8 cellular contexts compared by ENCODE assay signal in the genomic region with DNA sequence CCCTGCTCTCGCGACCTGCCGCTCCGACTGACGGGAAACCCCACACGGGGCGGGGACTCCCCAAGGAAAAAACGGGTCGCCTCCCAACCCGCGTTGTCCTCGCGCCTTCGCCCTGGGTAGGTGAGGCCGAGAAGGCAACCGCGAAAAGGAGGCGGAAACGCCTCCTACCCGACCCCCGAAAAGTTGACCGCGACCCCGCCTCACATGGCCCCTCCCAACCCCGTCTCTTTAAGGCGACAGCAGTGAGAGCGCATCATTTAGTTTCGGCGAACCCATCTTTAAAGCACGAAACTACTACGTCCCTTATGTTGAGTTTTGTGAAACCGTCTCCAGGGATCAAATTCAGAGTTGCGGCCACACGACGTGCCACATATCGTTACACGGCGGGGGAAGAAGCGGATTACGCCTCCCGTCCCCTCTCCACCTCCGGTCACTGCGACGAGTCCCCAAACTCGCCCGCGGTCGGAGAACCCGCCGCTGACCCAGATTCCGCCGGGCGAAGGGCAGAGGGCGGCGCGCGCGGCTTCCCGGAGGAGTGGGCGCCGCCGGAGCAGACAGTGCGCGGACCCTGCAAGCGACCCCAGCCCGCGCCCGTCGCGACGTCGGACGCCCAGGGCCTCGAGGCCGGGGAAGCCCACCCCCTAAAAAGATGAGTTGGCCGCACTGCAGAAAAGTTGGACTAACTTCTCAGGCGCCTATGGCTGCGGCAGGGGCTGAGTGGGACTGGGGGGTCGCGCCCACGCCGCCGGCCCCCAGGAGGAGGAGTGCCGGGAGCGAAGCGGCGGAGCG. TPM values are rescaled to one million over a fixed set of nuclear protein-coding genes. Genes with fewer than 3 reads are reported as not detected.
DNase-seq lines count a peak whose midpoint lies in the region; ATAC-seq and TF ChIP-seq lines count a peak whose summit lies in the region.

No MANE protein-coding gene starts in this region.

- DNase-seq in GDM1 (lab: John Stamatoyannopoulos, UW) = peak; percentile 47
- peak; percentile 36 for DNase-seq in GOT3 (lab: John Stamatoyannopoulos, UW)
- peak; percentile 88 for DNase-seq in M059J (ENCODE audit: low read depth)
- DNase-seq in amniotic stem cell (lab: John Stamatoyannopoulos, UW) = peak; percentile 77
- DNase-seq in hepatic stellate cell (ENCODE audit: low spot score) = peak; percentile 83
- no peak for DNase-seq in retinal pigment epithelial cell (ENCODE audit: low read depth)

- no peak overlapping the region for H3K4me3 Mint-ChIP-seq in T-helper 1 cell treated with Interleukin-12 subunit alpha and Interleukin-12 subunit beta and Interleukin-4 antibody, amounts not matched to agents 30 μg/mL and 1 μg/mL, for 36 hours

- peak overlapping the region; percentile 95 for H3K27ac Mint-ChIP-seq in T-helper 1 cell treated with Interleukin-12 subunit alpha and Interleukin-12 subunit beta and Interleukin-4 antibody, amounts not matched to agents 30 μg/mL and 1 μg/mL, for 36 hours

- ATAC-seq in HG03469 (IDR thresholded peaks at IDR 0.05; ENCODE audit: unreplicated experiment) = no peak

- H3K9me3 Mint-ChIP-seq in T-helper 1 cell treated with Interleukin-12 subunit alpha and Interleukin-12 subunit beta and Interleukin-4 antibody, amounts not matched to agents 30 μg/mL and 1 μg/mL, for 36 hours = no peaks in the 10 kb centered on the region

- no peaks in the 10 kb centered on the region for H3K27me3 Mint-ChIP-seq in T-helper 1 cell treated with Interleukin-12 subunit alpha and Interleukin-12 subunit beta and Interleukin-4 antibody, amounts not matched to agents 30 μg/mL and 1 μg/mL, for 36 hours (ENCODE audit: low read depth)

- peak overlapping the region; percentile 98 for H3K4me3 ChIP-seq in retinal pigment epithelial cell (ENCODE audit: low read length)

- peaks cover 17% of the 10 kb centered on the region for H3K4me1 Mint-ChIP-seq in T-helper 1 cell treated with Interleukin-12 subunit alpha and Interleukin-12 subunit beta and Interleukin-4 antibody, amounts not matched to agents 30 μg/mL and 1 μg/mL, for 36 hours (ENCODE audit: low read depth)

- peaks cover 12% of the 10 kb centered on the region for H3K36me3 Mint-ChIP-seq in T-helper 1 cell treated with Interleukin-12 subunit alpha and Interleukin-12 subunit beta and Interleukin-4 antibody, amounts not matched to agents 30 μg/mL and 1 μg/mL, for 36 hours (ENCODE audit: low read depth)

- no peak for TF ChIP-seq CTCF in retinal pigment epithelial cell (conservative IDR thresholded peaks at IDR 0.05; ENCODE audit: low read depth, low read length)

RNA-seq across cellular contexts. Expression of gene ANP32E, which starts 1.1 kb away (rescaled TPM):
- total RNA-seq in M059J (2014; rRNA removed; shearing (Covaris generic)) = 50.2 and 64.4 TPM in 2 replicates

RNA-seq across cellular contexts. Expression of gene CA14, which starts 22.7 kb away (rescaled TPM):
- total RNA-seq in M059J (2014; rRNA removed; shearing (Covaris generic)) = not detected in 2 replicates

RNA-seq across cellular contexts. Expression of gene APH1A, which starts 34.0 kb away (rescaled TPM):
- 153 and 163 TPM in 2 replicates for total RNA-seq in M059J (2014; rRNA removed; shearing (Covaris generic))

RNA-seq across cellular contexts. Expression of gene C1orf54, which starts 37.7 kb away (rescaled TPM):
- total RNA-seq in M059J (2014; rRNA removed; shearing (Covaris generic)) = 1.0 and 4.3 TPM in 2 replicates

RNA-seq across cellular contexts. Expression of gene CIART, which starts 47.5 kb away (rescaled TPM):
- total RNA-seq in M059J (2014; rRNA removed; shearing (Covaris generic)) = 11.4 and 22.2 TPM in 2 replicates
